17 cellular contexts compared by ENCODE assay signal in the genomic region with DNA sequence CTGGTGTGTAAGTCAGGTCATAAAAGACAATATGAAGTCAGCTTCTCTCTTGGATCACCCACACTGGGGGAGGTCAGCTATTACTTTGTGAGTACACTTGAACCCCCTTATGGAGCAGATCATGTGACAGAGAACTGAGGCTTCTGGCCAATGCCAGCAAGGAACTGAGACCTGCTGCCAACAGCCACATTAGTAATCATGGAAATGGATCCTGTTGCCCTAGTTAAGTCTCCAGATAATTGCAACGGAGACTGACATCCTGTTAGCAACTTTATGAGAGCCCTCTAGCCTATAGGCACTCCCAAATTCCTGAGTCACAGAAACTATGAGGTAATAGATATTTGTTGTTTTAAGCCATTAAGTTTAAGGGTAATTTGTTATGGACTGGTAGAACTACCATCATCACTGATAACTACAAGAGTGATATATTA.
DNase-seq lines count a peak whose midpoint lies in the region; ATAC-seq and TF ChIP-seq lines count a peak whose summit lies in the region.
"Had no signal": no experiment of that assay in that cellular context is flagged by ENCODE, and none has a peak within 500 bp of the region (broad histone marks: within the 10 kb centered on the region; RNA-seq: fewer than 3 reads in every experiment).

No MANE protein-coding gene starts in this region.

- intact Hi-C loops in PC-3 (cut with micrococcal nuclease) (no loop called here), cardiac septum (cut with DNase I) (no loop called here)

- H3K36me3 ChIP-seq in PC-3 (ENCODE audit: low read depth, low read length), result no peaks in the 10 kb centered on the region
- H3K36me3 ChIP-seq in skeletal muscle satellite cell (ENCODE audit: insufficient read depth, low read length), result no peaks in the 10 kb centered on the region
- H3K36me3 ChIP-seq: brain microvascular endothelial cell, HAP-1 had no signal

- CTCF ChIA-PET in PC-3 (lab: Charles Lee), result no interaction called here

- H3K4me3 ChIP-seq in PC-3 (ENCODE audit: low read length) (no peak overlapping the region), fibroblast of mammary gland (ENCODE audit: control insufficient read depth, low read depth, low read length) (no peak overlapping the region), skeletal muscle satellite cell (ENCODE audit: low read length) (no peak overlapping the region)
- H3K4me3 ChIP-seq: HAP-1 had no signal

- peaks cover 7% of the 10 kb centered on the region; the same call in 1 of the 2 replicates for H3K4me1 ChIP-seq in PC-3 (ENCODE audit: insufficient read depth, low read length)
- peaks cover 28% of the 10 kb centered on the region for H3K4me1 ChIP-seq in skeletal muscle satellite cell (ENCODE audit: control insufficient read depth, insufficient read depth, low read length)
- H3K4me1 ChIP-seq: HAP-1, parathyroid adenoma had no signal

- POLR2A ChIA-PET in PC-3 (lab: Charles Lee; ENCODE audit: unreplicated experiment), result no interaction called here

- no peak overlapping the region for H2AFZ ChIP-seq in PC-3 (ENCODE audit: low read length)
- H2AFZ ChIP-seq: parathyroid adenoma had no signal

- no peaks in the 10 kb centered on the region for H3K79me2 ChIP-seq in PC-3 (ENCODE audit: low read length)
- H3K79me2 ChIP-seq: parathyroid adenoma had no signal

- no peaks in the 10 kb centered on the region for H3K9me3 ChIP-seq in PC-3 (ENCODE audit: low read length)
- no peaks in the 10 kb centered on the region for H3K9me3 ChIP-seq in skeletal muscle satellite cell (replicated peaks; ENCODE audit: low read length)
- H3K9me3 ChIP-seq: HAP-1 had no signal

- ATAC-seq in PC-3 (peak; percentile 85), HG02885 (IDR thresholded peaks at IDR 0.05; ENCODE audit: poor library complexity, unreplicated experiment) (no peak)
- ATAC-seq: activated CD8-positive, alpha-beta T cell treated with anti-CD3 and anti-CD28 coated beads for 36 hours; activated T-cell treated with anti-CD3 and anti-CD28 coated beads, Interleukin-2, amount 50 U/mL, for 4 hours had no signal

- H3K9ac ChIP-seq in PC-3 (ENCODE audit: low read length) (no peak overlapping the region), skeletal muscle satellite cell (ENCODE audit: low read depth, low read length) (peak overlapping the region; percentile 54)
- H3K9ac ChIP-seq: parathyroid adenoma had no signal

- DNase-seq in HCEC 1CT (peak; percentile 45), PC-3 (peak; percentile 63), fibroblast of mammary gland (ENCODE audit: low read depth) (peak; percentile 71), cardiac septum (ENCODE audit: low spot score) (no peak)
- no peak for DNase-seq in activated CD8-positive, alpha-beta memory T cell treated with anti-CD3 and anti-CD28 coated beads for 24 hours
- DNase-seq: activated CD8-positive, alpha-beta T cell treated with anti-CD3 and anti-CD28 coated beads for 36 hours; activated T-cell treated with anti-CD3 and anti-CD28 coated beads, Interleukin-2, amount 50 U/mL, for 4 hours; brain microvascular endothelial cell; KG1; naive B cell; NCI-H1105; NCI-H2171 treated with DMSO at 0.1 percent for 48 hours; stimulated activated CD4-positive, alpha-beta T cell treated with anti-CD3 and anti-CD28 coated beads, Interleukin-4, amount 100 ng/mL, for 4 hours had no signal

- H3K9me2 ChIP-seq in PC-3 (replicated peaks; ENCODE audit: low read length), result no peaks in the 10 kb centered on the region

- no TSS peak for BruUV-seq in PC-3 (replicated peaks; lab: Mats Ljungman, UMichigan)

- H3K4me2 ChIP-seq in PC-3 (ENCODE audit: low read length) (no peak overlapping the region), skeletal muscle satellite cell (ENCODE audit: low read length) (peak overlapping the region; percentile 47)

- H4K20me1 ChIP-seq in PC-3 (ENCODE audit: low read length), result no peaks in the 10 kb centered on the region

- no peak overlapping the region for H3K27ac ChIP-seq in PC-3 (ENCODE audit: low read length)
- H3K27ac ChIP-seq: brain microvascular endothelial cell, parathyroid adenoma had no signal

- no peaks in the 10 kb centered on the region for H3F3A ChIP-seq in PC-3 (ENCODE audit: low read length, unreplicated experiment)

- H3K27me3 ChIP-seq in PC-3 (ENCODE audit: low read length), result no peaks in the 10 kb centered on the region
- H3K27me3 ChIP-seq in skeletal muscle satellite cell (ENCODE audit: control insufficient read depth, insufficient read depth, low read length), result no peaks in the 10 kb centered on the region
- H3K27me3 ChIP-seq: brain microvascular endothelial cell had no signal

- TF ChIP-seq CTCF in PC-3 (conservative IDR thresholded peaks at IDR 0.05; ENCODE audit: low read depth, low read length), result no peak
- TF ChIP-seq CTCF in fibroblast of mammary gland (conservative IDR thresholded peaks at IDR 0.05; ENCODE audit: control insufficient read depth, insufficient read depth, low read depth, low read length), result no peak

Comparison
In these comparisons a context has a peak if more than half of its experiments do, and no peak if none do; other contexts are left out.
1. DNase-seq: peak in HCEC 1CT (single experiment), PC-3 (single experiment) and fibroblast of mammary gland (single experiment); none in activated CD8-positive, alpha-beta memory T cell treated with anti-CD3 and anti-CD28 coated beads for 24 hours (single experiment) and cardiac septum (single experiment).